In the genomic region with DNA sequence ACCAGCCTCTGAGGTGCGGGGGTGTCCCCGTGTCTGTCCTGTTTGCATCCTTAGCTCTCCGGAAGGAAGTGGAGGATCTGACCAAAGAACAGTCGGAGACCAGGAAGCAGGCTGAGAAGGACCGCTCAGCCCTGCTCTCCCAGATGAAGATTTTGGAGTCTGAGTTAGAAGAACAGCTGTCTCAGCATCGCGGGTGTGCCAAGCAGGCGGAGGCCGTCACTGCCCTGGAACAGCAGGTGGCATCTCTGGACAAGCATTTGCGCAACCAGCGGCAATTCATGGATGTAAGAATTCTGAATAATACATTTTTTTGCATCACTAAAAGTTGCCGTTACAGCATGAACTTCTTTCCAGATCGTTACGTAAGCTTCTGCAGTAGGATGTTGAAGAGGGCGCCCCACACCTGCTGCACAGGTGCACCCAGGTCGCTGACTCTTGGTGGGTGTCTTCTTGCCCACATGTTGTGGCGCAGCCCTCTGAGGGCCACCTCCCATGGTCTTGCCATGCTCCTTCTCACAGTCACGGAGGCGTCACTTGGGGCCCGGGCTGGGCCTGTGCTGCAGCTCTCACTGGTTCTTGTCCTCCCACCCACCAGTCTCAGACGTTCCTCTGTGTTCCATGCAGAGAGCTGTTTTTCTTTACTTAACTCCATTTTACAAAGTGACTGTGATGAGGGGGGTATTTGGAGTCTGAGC, we compare ENCODE assay signal across 15 cellular contexts.
"Had no signal": no experiment of that assay in that cellular context is flagged by ENCODE, and none has a peak within 500 bp of the region (broad histone marks: within the 10 kb centered on the region; RNA-seq: fewer than 3 reads in every experiment).

No MANE protein-coding gene starts in this region.

- H3K4me2 ChIP-seq: smooth muscle cell had no signal

- H3K4me3 Mint-ChIP-seq: dendritic cell treated with granulocyte-macrophage colony-stimulating factor and Interleukin-4, amounts not matched to agents 40 ng/mL and 50 ng/mL, for 4 days; effector memory CD8-positive, alpha-beta T cell; natural killer cell had no signal

- H3K27ac ChIP-seq: esophagus squamous epithelium, heart left ventricle, right atrium auricular region had no signal

- H3K27ac Mint-ChIP-seq: dendritic cell treated with granulocyte-macrophage colony-stimulating factor and Interleukin-4, amounts not matched to agents 40 ng/mL and 50 ng/mL, for 4 days; natural killer cell had no signal

- H3K27me3 ChIP-seq: esophagus squamous epithelium, heart left ventricle, right atrium auricular region had no signal

- ATAC-seq: effector memory CD8-positive, alpha-beta T cell; heart left ventricle; left colon; natural killer cell had no signal

- H3K27me3 Mint-ChIP-seq: dendritic cell treated with granulocyte-macrophage colony-stimulating factor and Interleukin-4, amounts not matched to agents 40 ng/mL and 50 ng/mL, for 4 days; effector memory CD8-positive, alpha-beta T cell had no signal

- FAIRE-seq: colon had no signal

- H3K9me3 ChIP-seq: esophagus squamous epithelium, heart left ventricle, right atrium auricular region had no signal

- H3K9me3 Mint-ChIP-seq: dendritic cell treated with granulocyte-macrophage colony-stimulating factor and Interleukin-4, amounts not matched to agents 40 ng/mL and 50 ng/mL, for 4 days; effector memory CD8-positive, alpha-beta T cell; natural killer cell had no signal

- H3K4me3 ChIP-seq: esophagus squamous epithelium, heart left ventricle, right atrium auricular region, smooth muscle cell had no signal

- DNase-seq: effector memory CD8-positive, alpha-beta T cell; esophagus squamous epithelium; foreskin fibroblast; hippocampal formation; left colon; mammary epithelial cell; natural killer cell; stimulated activated CD4-positive, alpha-beta T cell treated with anti-CD3 and anti-CD28 coated beads, Interleukin-2, amount 100 ng/mL, for 48 hours; stimulated activated naive CD4-positive, alpha-beta T cell treated with Interleukin-2 at 50 U/mL for 16 hours; trophoblast cell had no signal
